1 cellular context compared by ENCODE assay signal in the genomic region with DNA sequence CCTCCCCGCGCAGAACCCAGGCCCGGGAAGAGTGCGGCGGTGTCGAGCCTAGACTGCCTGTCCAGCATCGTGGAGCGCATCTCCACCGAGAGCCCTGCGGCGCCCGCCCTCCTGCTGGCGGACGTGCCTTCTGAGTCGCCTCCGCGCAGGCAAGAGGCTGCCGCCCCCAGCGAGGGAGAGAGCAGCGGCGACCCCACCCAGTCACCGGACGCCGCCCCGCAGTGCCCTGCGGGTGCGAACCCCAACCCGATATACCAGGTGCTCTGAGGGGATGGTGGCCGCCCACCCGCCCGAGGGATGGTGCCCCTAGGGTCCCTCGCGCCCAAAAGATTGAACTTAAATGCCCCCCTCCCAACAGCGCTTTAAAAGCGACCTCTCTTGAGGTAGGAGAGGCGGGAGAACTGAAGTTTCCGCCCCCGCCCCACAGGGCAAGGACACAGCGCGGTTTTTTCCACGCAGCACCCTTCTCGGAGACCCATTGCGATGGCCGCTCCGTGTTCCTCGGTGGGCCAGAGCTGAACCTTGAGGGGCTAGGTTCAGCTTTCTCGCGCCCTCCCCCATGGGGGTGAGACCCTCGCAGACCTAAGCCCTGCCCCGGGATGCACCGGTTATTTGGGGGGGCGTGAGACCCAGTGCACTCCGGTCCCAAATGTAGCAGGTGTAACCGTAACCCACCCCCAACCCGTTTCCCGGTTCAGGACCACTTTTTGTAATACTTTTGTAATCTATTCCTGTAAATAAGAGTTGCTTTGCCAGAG.
TF ChIP-seq lines count a peak whose summit lies in the region.

No MANE protein-coding gene starts in this region.

TF ChIP-seq in HEK293, 187 proteins besides CTCF, POLR2A, EP300 and RAD21 (continued from another document and continues in another):
- TF ChIP-seq, protein P1, sequence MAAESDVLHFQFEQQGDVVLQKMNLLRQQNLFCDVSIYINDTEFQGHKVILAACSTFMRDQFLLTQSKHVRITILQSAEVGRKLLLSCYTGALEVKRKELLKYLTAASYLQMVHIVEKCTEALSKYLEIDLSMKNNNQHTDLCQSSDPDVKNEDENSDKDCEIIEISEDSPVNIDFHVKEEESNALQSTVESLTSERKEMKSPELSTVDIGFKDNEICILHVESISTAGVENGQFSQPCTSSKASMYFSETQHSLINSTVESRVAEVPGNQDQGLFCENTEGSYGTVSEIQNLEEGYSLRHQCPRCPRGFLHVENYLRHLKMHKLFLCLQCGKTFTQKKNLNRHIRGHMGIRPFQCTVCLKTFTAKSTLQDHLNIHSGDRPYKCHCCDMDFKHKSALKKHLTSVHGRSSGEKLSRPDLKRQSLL (tag by site-specific recombination; IDR thresholded peaks at IDR 0.05), result no peak
- TF ChIP-seq, protein P2, sequence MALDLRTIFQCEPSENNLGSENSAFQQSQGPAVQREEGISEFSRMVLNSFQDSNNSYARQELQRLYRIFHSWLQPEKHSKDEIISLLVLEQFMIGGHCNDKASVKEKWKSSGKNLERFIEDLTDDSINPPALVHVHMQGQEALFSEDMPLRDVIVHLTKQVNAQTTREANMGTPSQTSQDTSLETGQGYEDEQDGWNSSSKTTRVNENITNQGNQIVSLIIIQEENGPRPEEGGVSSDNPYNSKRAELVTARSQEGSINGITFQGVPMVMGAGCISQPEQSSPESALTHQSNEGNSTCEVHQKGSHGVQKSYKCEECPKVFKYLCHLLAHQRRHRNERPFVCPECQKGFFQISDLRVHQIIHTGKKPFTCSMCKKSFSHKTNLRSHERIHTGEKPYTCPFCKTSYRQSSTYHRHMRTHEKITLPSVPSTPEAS (tag by site-specific recombination; IDR thresholded peaks at IDR 0.05), result no peak
- TF ChIP-seq ZSCAN23 (tag by site-specific recombination; IDR thresholded peaks at IDR 0.05) (no peak), KLF9 (tag by site-specific recombination; IDR thresholded peaks at IDR 0.05; ENCODE audit: low read depth) (no peak), ZNF610 (tag by site-specific recombination; IDR thresholded peaks at IDR 0.05; ENCODE audit: borderline replicate concordance) (no peak), TCF7L2 (IDR thresholded peaks at IDR 0.05; ENCODE audit: borderline replicate concordance, low read depth, low read length) (no peak), HOXC10 (CRISPR knock-in tag; IDR thresholded peaks at IDR 0.05) (no peak), ZNF292 (tag by site-specific recombination; IDR thresholded peaks at IDR 0.05; ENCODE audit: borderline replicate concordance, low read depth) (no peak), SP3 (tag by site-specific recombination; IDR thresholded peaks at IDR 0.05) (peak; percentile 56), ZXDB (tag by site-specific recombination; IDR thresholded peaks at IDR 0.05) (no peak), ZNF211 (tag by site-specific recombination; IDR thresholded peaks at IDR 0.05; ENCODE audit: low read depth) (no peak), ZNF274 (IDR thresholded peaks at IDR 0.05; ENCODE audit: low read length) (no peak), ZNF274 (tag by site-specific recombination; IDR thresholded peaks at IDR 0.05; ENCODE audit: borderline replicate concordance) (no peak), ZNF366 (tag by site-specific recombination; conservative IDR thresholded peaks at IDR 0.05) (no peak), ZNF624 (tag by site-specific recombination; IDR thresholded peaks at IDR 0.05) (no peak), PRDM1 (tag by site-specific recombination; IDR thresholded peaks at IDR 0.05) (no peak), SETDB1 (IDR thresholded peaks at IDR 0.05; ENCODE audit: insufficient read length, low read length) (no peak), ZNF658 (tag by site-specific recombination; IDR thresholded peaks at IDR 0.05) (no peak), RBAK (tag by site-specific recombination; IDR thresholded peaks at IDR 0.05) (no peak), KLF7 (tag by site-specific recombination; IDR thresholded peaks at IDR 0.05; ENCODE audit: borderline replicate concordance) (no peak), ZBTB8A (tag by site-specific recombination; IDR thresholded peaks at IDR 0.05) (peak; percentile 66)
- TF ChIP-seq, protein P3, sequence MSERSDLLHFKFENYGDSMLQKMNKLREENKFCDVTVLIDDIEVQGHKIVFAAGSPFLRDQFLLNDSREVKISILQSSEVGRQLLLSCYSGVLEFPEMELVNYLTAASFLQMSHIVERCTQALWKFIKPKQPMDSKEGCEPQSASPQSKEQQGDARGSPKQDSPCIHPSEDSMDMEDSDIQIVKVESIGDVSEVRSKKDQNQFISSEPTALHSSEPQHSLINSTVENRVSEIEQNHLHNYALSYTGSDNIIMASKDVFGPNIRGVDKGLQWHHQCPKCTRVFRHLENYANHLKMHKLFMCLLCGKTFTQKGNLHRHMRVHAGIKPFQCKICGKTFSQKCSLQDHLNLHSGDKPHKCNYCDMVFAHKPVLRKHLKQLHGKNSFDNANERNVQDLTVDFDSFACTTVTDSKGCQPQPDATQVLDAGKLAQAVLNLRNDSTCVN (tag by site-specific recombination; optimal IDR thresholded peaks at IDR 0.05), result peak; percentile 49
- TF ChIP-seq, protein P4, sequence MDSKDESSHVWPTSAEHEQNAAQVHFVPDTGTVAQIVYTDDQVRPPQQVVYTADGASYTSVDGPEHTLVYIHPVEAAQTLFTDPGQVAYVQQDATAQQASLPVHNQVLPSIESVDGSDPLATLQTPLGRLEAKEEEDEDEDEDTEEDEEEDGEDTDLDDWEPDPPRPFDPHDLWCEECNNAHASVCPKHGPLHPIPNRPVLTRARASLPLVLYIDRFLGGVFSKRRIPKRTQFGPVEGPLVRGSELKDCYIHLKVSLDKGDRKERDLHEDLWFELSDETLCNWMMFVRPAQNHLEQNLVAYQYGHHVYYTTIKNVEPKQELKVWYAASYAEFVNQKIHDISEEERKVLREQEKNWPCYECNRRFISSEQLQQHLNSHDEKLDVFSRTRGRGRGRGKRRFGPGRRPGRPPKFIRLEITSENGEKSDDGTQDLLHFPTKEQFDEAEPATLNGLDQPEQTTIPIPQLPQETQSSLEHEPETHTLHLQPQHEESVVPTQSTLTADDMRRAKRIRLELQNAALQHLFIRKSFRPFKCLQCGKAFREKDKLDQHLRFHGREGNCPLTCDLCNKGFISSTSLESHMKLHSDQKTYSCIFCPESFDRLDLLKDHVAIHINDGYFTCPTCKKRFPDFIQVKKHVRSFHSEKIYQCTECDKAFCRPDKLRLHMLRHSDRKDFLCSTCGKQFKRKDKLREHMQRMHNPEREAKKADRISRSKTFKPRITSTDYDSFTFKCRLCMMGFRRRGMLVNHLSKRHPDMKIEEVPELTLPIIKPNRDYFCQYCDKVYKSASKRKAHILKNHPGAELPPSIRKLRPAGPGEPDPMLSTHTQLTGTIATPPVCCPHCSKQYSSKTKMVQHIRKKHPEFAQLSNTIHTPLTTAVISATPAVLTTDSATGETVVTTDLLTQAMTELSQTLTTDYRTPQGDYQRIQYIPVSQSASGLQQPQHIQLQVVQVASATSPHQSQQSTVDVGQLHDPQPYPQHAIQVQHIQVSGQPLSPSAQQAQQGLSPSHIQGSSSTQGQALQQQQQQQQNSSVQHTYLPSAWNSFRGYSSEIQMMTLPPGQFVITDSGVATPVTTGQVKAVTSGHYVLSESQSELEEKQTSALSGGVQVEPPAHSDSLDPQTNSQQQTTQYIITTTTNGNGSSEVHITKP (tag by site-specific recombination; IDR thresholded peaks at IDR 0.05), result no peak
- TF ChIP-seq, protein P5, sequence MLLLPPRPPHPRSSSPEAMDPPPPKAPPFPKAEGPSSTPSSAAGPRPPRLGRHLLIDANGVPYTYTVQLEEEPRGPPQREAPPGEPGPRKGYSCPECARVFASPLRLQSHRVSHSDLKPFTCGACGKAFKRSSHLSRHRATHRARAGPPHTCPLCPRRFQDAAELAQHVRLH (tag by site-specific recombination; IDR thresholded peaks at IDR 0.05), result no peak
- TF ChIP-seq, protein P6, sequence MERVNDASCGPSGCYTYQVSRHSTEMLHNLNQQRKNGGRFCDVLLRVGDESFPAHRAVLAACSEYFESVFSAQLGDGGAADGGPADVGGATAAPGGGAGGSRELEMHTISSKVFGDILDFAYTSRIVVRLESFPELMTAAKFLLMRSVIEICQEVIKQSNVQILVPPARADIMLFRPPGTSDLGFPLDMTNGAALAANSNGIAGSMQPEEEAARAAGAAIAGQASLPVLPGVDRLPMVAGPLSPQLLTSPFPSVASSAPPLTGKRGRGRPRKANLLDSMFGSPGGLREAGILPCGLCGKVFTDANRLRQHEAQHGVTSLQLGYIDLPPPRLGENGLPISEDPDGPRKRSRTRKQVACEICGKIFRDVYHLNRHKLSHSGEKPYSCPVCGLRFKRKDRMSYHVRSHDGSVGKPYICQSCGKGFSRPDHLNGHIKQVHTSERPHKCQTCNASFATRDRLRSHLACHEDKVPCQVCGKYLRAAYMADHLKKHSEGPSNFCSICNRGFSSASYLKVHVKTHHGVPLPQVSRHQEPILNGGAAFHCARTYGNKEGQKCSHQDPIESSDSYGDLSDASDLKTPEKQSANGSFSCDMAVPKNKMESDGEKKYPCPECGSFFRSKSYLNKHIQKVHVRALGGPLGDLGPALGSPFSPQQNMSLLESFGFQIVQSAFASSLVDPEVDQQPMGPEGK (tag by site-specific recombination; IDR thresholded peaks at IDR 0.05), result 0 out of 2 replicates have a peak, but pooled peaks have one; percentile 48
- TF ChIP-seq, protein P7, sequence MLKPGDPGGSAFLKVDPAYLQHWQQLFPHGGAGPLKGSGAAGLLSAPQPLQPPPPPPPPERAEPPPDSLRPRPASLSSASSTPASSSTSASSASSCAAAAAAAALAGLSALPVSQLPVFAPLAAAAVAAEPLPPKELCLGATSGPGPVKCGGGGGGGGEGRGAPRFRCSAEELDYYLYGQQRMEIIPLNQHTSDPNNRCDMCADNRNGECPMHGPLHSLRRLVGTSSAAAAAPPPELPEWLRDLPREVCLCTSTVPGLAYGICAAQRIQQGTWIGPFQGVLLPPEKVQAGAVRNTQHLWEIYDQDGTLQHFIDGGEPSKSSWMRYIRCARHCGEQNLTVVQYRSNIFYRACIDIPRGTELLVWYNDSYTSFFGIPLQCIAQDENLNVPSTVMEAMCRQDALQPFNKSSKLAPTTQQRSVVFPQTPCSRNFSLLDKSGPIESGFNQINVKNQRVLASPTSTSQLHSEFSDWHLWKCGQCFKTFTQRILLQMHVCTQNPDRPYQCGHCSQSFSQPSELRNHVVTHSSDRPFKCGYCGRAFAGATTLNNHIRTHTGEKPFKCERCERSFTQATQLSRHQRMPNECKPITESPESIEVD (tag by site-specific recombination; IDR thresholded peaks at IDR 0.05), result no peak
- TF ChIP-seq, protein P8, sequence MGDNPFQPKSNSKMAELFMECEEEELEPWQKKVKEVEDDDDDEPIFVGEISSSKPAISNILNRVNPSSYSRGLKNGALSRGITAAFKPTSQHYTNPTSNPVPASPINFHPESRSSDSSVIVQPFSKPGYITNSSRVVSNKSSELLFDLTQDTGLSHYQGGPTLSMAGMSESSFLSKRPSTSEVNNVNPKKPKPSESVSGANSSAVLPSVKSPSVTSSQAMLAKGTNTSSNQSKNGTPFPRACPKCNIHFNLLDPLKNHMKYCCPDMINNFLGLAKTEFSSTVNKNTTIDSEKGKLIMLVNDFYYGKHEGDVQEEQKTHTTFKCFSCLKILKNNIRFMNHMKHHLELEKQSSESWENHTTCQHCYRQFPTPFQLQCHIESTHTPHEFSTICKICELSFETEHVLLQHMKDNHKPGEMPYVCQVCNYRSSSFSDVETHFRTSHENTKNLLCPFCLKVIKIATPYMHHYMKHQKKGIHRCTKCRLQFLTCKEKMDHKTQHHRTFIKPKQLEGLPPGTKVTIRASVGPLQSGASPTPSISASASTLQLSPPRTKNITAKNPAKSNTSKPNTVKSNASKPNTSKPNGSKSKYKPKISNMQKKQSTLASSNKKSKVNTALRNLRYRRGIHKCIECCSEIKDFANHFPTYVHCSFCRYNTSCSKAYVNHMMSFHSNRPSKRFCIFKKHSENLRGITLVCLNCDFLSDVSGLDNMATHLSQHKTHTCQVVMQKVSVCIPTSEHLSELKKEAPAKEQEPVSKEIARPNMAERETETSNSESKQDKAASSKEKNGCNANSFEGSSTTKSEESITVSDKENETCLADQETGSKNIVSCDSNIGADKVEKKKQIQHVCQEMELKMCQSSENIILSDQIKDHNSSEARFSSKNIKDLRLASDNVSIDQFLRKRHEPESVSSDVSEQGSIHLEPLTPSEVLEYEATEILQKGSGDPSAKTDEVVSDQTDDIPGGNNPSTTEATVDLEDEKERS (tag by site-specific recombination; IDR thresholded peaks at IDR 0.05), result no peak
- TF ChIP-seq, protein P9, sequence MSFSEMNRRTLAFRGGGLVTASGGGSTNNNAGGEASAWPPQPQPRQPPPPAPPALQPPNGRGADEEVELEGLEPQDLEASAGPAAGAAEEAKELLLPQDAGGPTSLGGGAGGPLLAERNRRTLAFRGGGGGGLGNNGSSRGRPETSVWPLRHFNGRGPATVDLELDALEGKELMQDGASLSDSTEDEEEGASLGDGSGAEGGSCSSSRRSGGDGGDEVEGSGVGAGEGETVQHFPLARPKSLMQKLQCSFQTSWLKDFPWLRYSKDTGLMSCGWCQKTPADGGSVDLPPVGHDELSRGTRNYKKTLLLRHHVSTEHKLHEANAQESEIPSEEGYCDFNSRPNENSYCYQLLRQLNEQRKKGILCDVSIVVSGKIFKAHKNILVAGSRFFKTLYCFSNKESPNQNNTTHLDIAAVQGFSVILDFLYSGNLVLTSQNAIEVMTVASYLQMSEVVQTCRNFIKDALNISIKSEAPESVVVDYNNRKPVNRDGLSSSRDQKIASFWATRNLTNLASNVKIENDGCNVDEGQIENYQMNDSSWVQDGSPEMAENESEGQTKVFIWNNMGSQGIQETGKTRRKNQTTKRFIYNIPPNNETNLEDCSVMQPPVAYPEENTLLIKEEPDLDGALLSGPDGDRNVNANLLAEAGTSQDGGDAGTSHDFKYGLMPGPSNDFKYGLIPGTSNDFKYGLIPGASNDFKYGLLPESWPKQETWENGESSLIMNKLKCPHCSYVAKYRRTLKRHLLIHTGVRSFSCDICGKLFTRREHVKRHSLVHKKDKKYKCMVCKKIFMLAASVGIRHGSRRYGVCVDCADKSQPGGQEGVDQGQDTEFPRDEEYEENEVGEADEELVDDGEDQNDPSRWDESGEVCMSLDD (tag by site-specific recombination; IDR thresholded peaks at IDR 0.05), result no peak
- TF ChIP-seq, protein P10, sequence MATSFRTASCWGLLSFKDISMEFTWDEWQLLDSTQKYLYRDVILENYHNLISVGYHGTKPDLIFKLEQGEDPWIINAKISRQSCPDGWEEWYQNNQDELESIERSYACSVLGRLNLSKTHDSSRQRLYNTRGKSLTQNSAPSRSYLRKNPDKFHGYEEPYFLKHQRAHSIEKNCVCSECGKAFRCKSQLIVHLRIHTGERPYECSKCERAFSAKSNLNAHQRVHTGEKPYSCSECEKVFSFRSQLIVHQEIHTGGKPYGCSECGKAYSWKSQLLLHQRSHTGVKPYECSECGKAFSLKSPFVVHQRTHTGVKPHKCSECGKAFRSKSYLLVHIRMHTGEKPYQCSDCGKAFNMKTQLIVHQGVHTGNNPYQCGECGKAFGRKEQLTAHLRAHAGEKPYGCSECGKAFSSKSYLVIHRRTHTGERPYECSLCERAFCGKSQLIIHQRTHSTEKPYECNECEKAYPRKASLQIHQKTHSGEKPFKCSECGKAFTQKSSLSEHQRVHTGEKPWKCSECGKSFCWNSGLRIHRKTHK (tag by site-specific recombination; IDR thresholded peaks at IDR 0.05), result no peak
- TF ChIP-seq, protein P11, sequence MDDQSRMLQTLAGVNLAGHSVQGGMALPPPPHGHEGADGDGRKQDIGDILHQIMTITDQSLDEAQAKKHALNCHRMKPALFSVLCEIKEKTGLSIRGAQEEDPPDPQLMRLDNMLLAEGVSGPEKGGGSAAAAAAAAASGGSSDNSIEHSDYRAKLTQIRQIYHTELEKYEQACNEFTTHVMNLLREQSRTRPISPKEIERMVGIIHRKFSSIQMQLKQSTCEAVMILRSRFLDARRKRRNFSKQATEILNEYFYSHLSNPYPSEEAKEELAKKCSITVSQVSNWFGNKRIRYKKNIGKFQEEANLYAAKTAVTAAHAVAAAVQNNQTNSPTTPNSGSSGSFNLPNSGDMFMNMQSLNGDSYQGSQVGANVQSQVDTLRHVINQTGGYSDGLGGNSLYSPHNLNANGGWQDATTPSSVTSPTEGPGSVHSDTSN (CRISPR knock-in tag; IDR thresholded peaks at IDR 0.05), result no peak
